In genomic region chr6:24648276-24648675, GRCh38 we compare ENCODE assay signal across 17 cellular contexts. TPM values are rescaled to one million over a fixed set of nuclear protein-coding genes. Genes with fewer than 3 reads are reported as not detected.
A peak's percentile ranks its signal among the peaks of the same experiment; 100 is the strongest.
DNase-seq lines count a peak whose midpoint lies in the region; ATAC-seq and TF ChIP-seq lines count a peak whose summit lies in the region.
"Had no signal": no experiment of that assay in that cellular context is flagged by ENCODE, and none has a peak within 500 bp of the region (broad histone marks: within the 10 kb centered on the region; RNA-seq: fewer than 3 reads in every experiment).

No MANE protein-coding gene starts in this region.

- H3K9me3 ChIP-seq in heart right ventricle (no peaks in the 10 kb centered on the region), ascending aorta (no peaks in the 10 kb centered on the region)
- H3K9me3 ChIP-seq: BLaER1 had no signal

- no peak overlapping the region for H3K4me3 ChIP-seq in heart right ventricle
- H3K4me3 ChIP-seq in ascending aorta = no peak overlapping the region
- H3K4me3 ChIP-seq: BLaER1 had no signal

- DNase-seq in Right ventricle myocardium inferior (ENCODE audit: missing footprints) (peak; percentile 53), heart right ventricle (no peak), activated B cell treated with CpG ODN at 0.5 μM for 24 hours (no peak), DMS 273 treated with DMSO at 0.1 percent for 48 hours (lab: John Stamatoyannopoulos, UW) (no peak), ecto neural progenitor cell (ENCODE audit: low spot score) (no peak), ascending aorta (ENCODE audit: low spot score in 2 of 2) (no peak)
- DNase-seq: 8988T; CD8-positive, alpha-beta T cell; COR-L47; DMS79; GF-D8; GOT3; H7 had no signal

- H3K27me3 ChIP-seq in heart right ventricle (peaks cover 0 to 24% (median 8%) of the 10 kb centered on the region in 7 donors), ascending aorta (no peaks in the 10 kb centered on the region)

- no peak overlapping the region for H3K27ac ChIP-seq in heart right ventricle
- H3K27ac ChIP-seq in ascending aorta = no peak overlapping the region
- H3K27ac ChIP-seq: BLaER1 had no signal

- H3K4me3 Mint-ChIP-seq in IgD-negative memory B cell (no peak overlapping the region), activated B cell treated with CpG ODN at 0.5 μM for 24 hours (no peak overlapping the region)
- H3K4me3 Mint-ChIP-seq: CD14-positive monocyte; CD8-positive, alpha-beta T cell had no signal

- TF ChIP-seq CTCF in heart right ventricle (IDR thresholded peaks at IDR 0.05) (no peak), activated B cell treated with CpG ODN at 0.5 μM for 24 hours (IDR thresholded peaks at IDR 0.05) (no peak), ascending aorta (IDR thresholded peaks at IDR 0.05) (no peak)

- H3K36me3 Mint-ChIP-seq in IgD-negative memory B cell (no peaks in the 10 kb centered on the region), activated B cell treated with CpG ODN at 0.5 μM for 24 hours (ENCODE audit: low read depth) (peaks cover 34% of the 10 kb centered on the region)

- H3K4me1 ChIP-seq in heart right ventricle (peaks cover 0 to 10% (median 5%) of the 10 kb centered on the region in 9 donors), ascending aorta (peaks cover 0 to 3% of the 10 kb centered on the region in 2 donors)

- CTCF ChIA-PET in activated B cell treated with CpG ODN at 0.5 μM for 24 hours (lab: Charles Lee) = interaction anchor here (1.5 kb wide), 1 partner anchor 69 kb away, joined by 3 read pairs; no protein-coding TSS in a partner anchor

- H3K27me3 Mint-ChIP-seq in IgD-negative memory B cell = peaks cover 2% of the 10 kb centered on the region
- H3K27me3 Mint-ChIP-seq in activated B cell treated with CpG ODN at 0.5 μM for 24 hours = no peaks in the 10 kb centered on the region

- no peaks in the 10 kb centered on the region for H3K9me3 Mint-ChIP-seq in IgD-negative memory B cell
- H3K9me3 Mint-ChIP-seq in activated B cell treated with CpG ODN at 0.5 μM for 24 hours = no peaks in the 10 kb centered on the region
- H3K9me3 Mint-ChIP-seq: CD8-positive, alpha-beta T cell had no signal

- H3K36me3 ChIP-seq in heart right ventricle (peaks cover 0 to 43% (median 18%) of the 10 kb centered on the region in 9 donors), ascending aorta (peaks cover 9 to 34% of the 10 kb centered on the region in 2 donors)

- ATAC-seq in Right ventricle myocardium inferior = no peak
- no peak for ATAC-seq in heart right ventricle
- ATAC-seq in activated B cell treated with CpG ODN at 0.5 μM for 24 hours (ENCODE audit: low read depth) = no peak
- ATAC-seq: CD8-positive, alpha-beta T cell; HCT116 had no signal

- POLR2A ChIA-PET in activated B cell treated with CpG ODN at 0.5 μM for 24 hours (lab: Charles Lee) = interaction anchor here (1.2 kb wide), 1 partner anchor 17 kb away, joined by 3 read pairs; no protein-coding TSS in a partner anchor

- intact Hi-C loops in Right ventricle myocardium inferior (cut with DNase I) (no loop called here), heart right ventricle (cut with DNase I) (no loop called here), activated B cell treated with CpG ODN at 0.5 μM for 24 hours (cut with micrococcal nuclease) (loop anchor here (5.0 kb wide), 1 partner anchor 126 kb away; no protein-coding TSS in a partner anchor), ascending aorta (cut with DNase I) (no loop called here)

- peak overlapping the region in 2 of 3 donors; percentile 39 to 68 for H3K27ac Mint-ChIP-seq in IgD-negative memory B cell
- peak overlapping the region; percentile 25 for H3K27ac Mint-ChIP-seq in activated B cell treated with CpG ODN at 0.5 μM for 24 hours
- H3K27ac Mint-ChIP-seq: CD14-positive monocyte; CD8-positive, alpha-beta T cell had no signal

- H3K4me1 Mint-ChIP-seq in IgD-negative memory B cell (peaks cover 17 to 40% (median 30%) of the 10 kb centered on the region in 3 donors), activated B cell treated with CpG ODN at 0.5 μM for 24 hours (peaks cover 30% of the 10 kb centered on the region)

- WGBS in heart right ventricle, 2 donors = 97 to 98% methylated on average over 5 of the region's 5 CpGs

RNA-seq across cellular contexts. Expression of gene KIAA0319, which starts 2.3 kb away (rescaled TPM):
- total RNA-seq in Right ventricle myocardium inferior (not detected), heart right ventricle (under 1 TPM in 5 of 10 donors, not detected in 5; 0.05 to 0.07 (median 0.05) TPM), activated B cell treated with CpG ODN at 0.5 μM for 24 hours (0.20 and 0.27 TPM in 2 replicates), ascending aorta (not detected)
- polyA plus RNA-seq in heart right ventricle (not detected), IgD-negative memory B cell (1.0 TPM)
- total RNA-seq: CD8-positive, alpha-beta T cell had no signal
- polyA plus RNA-seq: CD14-positive monocyte had no signal

RNA-seq across cellular contexts. Expression of gene TDP2, which starts 18.4 kb away (rescaled TPM):
- total RNA-seq in Right ventricle myocardium inferior (21.7 TPM), heart right ventricle (10 to 100 TPM; 20.0 to 30.9 (median 24.3) TPM), activated B cell treated with CpG ODN at 0.5 μM for 24 hours (48.9 and 51.1 TPM in 2 replicates), ascending aorta (5.6 TPM)
- polyA plus RNA-seq in heart right ventricle (10 to 100 TPM; 22.6 to 29.8 TPM), IgD-negative memory B cell (38.3 TPM)

RNA-seq across cellular contexts. Expression of gene ACOT13, which starts 18.6 kb away (rescaled TPM):
- total RNA-seq in Right ventricle myocardium inferior (75.8 TPM), heart right ventricle (10 to 100 TPM; 47.3 to 83.8 (median 56.1) TPM), activated B cell treated with CpG ODN at 0.5 μM for 24 hours (12.0 and 13.8 TPM in 2 replicates), ascending aorta (3.1 TPM)
- polyA plus RNA-seq in heart right ventricle (100 to 1,000 TPM in 1 of 2 donors, 10 to 100 TPM in 1; 38.2 to 241 TPM), IgD-negative memory B cell (15.0 TPM)
